Comparison of ENCODE assay signal across 12 cellular contexts in the genomic region with DNA sequence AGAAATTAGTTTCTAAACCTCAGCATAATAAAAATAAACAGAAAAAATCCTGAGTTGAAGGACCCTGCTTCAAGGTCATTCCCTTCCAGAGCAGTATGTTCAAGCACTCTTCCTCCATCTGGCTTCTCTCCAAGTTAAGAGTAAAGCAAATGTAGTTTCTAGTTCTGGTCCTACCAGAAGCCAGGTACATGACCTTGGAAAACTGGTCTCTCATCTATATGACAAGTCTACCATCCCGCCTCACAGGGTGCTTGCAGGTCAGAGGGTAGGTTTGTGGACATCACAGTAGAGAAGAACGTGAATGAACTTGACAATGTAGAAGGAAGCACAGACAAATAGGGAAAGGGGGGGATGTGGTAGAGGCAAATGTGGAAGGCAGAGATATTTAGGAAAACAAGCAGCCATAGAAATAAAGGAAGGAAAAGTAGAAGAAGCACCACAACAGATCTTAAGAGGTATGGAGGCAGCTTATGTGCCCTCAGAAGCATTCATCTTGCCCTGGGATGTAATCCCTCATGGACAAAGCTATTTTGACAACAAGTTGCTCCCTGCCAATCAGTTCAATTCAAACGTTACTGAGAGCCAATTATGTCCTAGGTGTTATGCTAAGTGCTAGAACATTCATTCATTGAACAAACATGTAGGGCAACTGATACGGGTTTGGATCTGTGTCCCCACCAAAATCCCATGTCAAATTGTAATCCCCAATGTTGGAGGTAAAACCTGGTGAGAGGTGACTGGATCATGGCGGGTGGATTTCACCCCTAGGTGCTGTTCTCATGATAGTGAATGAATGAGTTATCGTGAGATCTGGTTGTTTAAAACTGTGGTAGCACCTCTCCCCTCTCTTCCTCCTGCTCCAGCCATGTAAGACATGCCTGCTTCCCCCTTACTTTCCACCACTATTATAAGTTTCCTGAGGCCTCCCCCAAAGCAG. TPM values are rescaled to one million over a fixed set of nuclear protein-coding genes. Genes with fewer than 3 reads are reported as not detected.
A peak's percentile ranks its signal among the peaks of the same experiment; 100 is the strongest.
DNase-seq lines count a peak whose midpoint lies in the region; TF ChIP-seq lines count a peak whose summit lies in the region.
"Had no signal": no experiment of that assay in that cellular context is flagged by ENCODE, and none has a peak within 500 bp of the region (broad histone marks: within the 10 kb centered on the region; RNA-seq: fewer than 3 reads in every experiment).

No MANE protein-coding gene starts in this region.

- no peak overlapping the region for H3K23ac ChIP-seq in neuronal stem cell (ENCODE audit: low read depth, low read length, poor library complexity)

- H3K4me1 ChIP-seq in CD8-positive, alpha-beta memory T cell (ENCODE audit: insufficient read depth, low read length): no peaks in the 10 kb centered on the region
- peaks cover 6% of the 10 kb centered on the region for H3K4me1 ChIP-seq in SJCRH30
- no peaks in the 10 kb centered on the region for H3K4me1 ChIP-seq in neuronal stem cell (ENCODE audit: control insufficient read depth in 2 of 2, insufficient read depth in 1 of 2, low read depth in 1 of 2, low read length in 2 of 2)

- no peak overlapping the region for H3K4ac ChIP-seq in neuronal stem cell (ENCODE audit: low read length)

- H3K27me3 Mint-ChIP-seq in CD8-positive, alpha-beta memory T cell: no peaks in the 10 kb centered on the region
- H3K27me3 Mint-ChIP-seq in osteocyte (ENCODE audit: unreplicated experiment): no peaks in the 10 kb centered on the region
- H3K27me3 Mint-ChIP-seq in T-helper 2 cell treated with Interferon-gamma antibody and Interleukin-4, amounts not matched to agents 5 μg/mL and 100 μg/mL, for 36 hours (ENCODE audit: low read depth): no peaks in the 10 kb centered on the region

- H2AK5ac ChIP-seq in neuronal stem cell (ENCODE audit: low read depth, low read length): no peak overlapping the region

- no peak overlapping the region for H3K18ac ChIP-seq in neuronal stem cell (ENCODE audit: low read length)

- no peaks in the 10 kb centered on the region for H3K27me3 ChIP-seq in CD8-positive, alpha-beta memory T cell (ENCODE audit: insufficient read depth, low read length, poor library complexity, severe bottlenecking)
- H3K27me3 ChIP-seq in SJCRH30: no peaks in the 10 kb centered on the region
- no peaks in the 10 kb centered on the region for H3K27me3 ChIP-seq in neuronal stem cell (ENCODE audit: control insufficient read depth in 3 of 3, insufficient read depth in 3 of 3, low read depth in 1 of 3, low read length in 3 of 3)
- H3K27me3 ChIP-seq: esophagus squamous epithelium had no signal

- no peak overlapping the region for H2AFZ ChIP-seq in neuronal stem cell (ENCODE audit: low read length)

- no peak for DNase-seq in CD8-positive, alpha-beta memory T cell
- DNase-seq in SJCRH30 (no peak), fibroblast of the aortic adventitia (ENCODE audit: low read depth) (peak; percentile 9), osteocyte (ENCODE audit: extremely low spot score, unreplicated experiment) (no peak), amniotic stem cell (lab: John Stamatoyannopoulos, UW) (no peak), superior temporal gyrus (ENCODE audit: extremely low spot score) (no peak), neuronal stem cell (ENCODE audit: low spot score) (no peak)
- no peak for DNase-seq in T-helper 2 cell treated with Interferon-gamma antibody and Interleukin-4, amounts not matched to agents 5 μg/mL and 100 μg/mL, for 36 hours (ENCODE audit: low spot score)
- DNase-seq: COR-L47; esophagus squamous epithelium; NCI-H2107; stimulated activated CD4-positive, alpha-beta T cell treated with anti-CD3 and anti-CD28 coated beads, Interleukin-15, amount 100 ng/mL, for 24 hours had no signal

- peak overlapping the region in 7 of 8 donors; percentile 2 to 47 (median 10) for H3K27ac Mint-ChIP-seq in CD8-positive, alpha-beta memory T cell
- H3K27ac Mint-ChIP-seq in osteocyte (ENCODE audit: unreplicated experiment): peak overlapping the region; percentile 84
- H3K27ac Mint-ChIP-seq in T-helper 2 cell treated with Interferon-gamma antibody and Interleukin-4, amounts not matched to agents 5 μg/mL and 100 μg/mL, for 36 hours: no peak overlapping the region

- H3K36me3 Mint-ChIP-seq in CD8-positive, alpha-beta memory T cell: peaks cover 9 to 74% (median 19%) of the 10 kb centered on the region in 3 donors
- H3K36me3 Mint-ChIP-seq in osteocyte (ENCODE audit: unreplicated experiment): peaks cover 34% of the 10 kb centered on the region
- peaks cover 39% of the 10 kb centered on the region for H3K36me3 Mint-ChIP-seq in T-helper 2 cell treated with Interferon-gamma antibody and Interleukin-4, amounts not matched to agents 5 μg/mL and 100 μg/mL, for 36 hours (ENCODE audit: low read depth)

- POLR2A ChIA-PET in CD8-positive, alpha-beta memory T cell (lab: Charles Lee): no interaction called here

- no peak overlapping the region for H2BK12ac ChIP-seq in neuronal stem cell (ENCODE audit: low read length)

- peaks cover 9% of the 10 kb centered on the region for H3K36me3 ChIP-seq in CD8-positive, alpha-beta memory T cell (ENCODE audit: insufficient read depth, low read length)
- peaks cover 58% of the 10 kb centered on the region for H3K36me3 ChIP-seq in SJCRH30
- H3K36me3 ChIP-seq in neuronal stem cell (replicated peaks in 1 of 2; ENCODE audit: control insufficient read depth in 2 of 2, insufficient read depth in 2 of 2, low read length in 2 of 2): peaks cover 15 to 89% of the 10 kb centered on the region in 2 donors

- H2BK120ac ChIP-seq in neuronal stem cell (ENCODE audit: low read depth, low read length): no peak overlapping the region

- peaks cover 0 to 3% (median 3%) of the 10 kb centered on the region in 3 donors for H3K4me1 Mint-ChIP-seq in CD8-positive, alpha-beta memory T cell
- peaks cover 46% of the 10 kb centered on the region for H3K4me1 Mint-ChIP-seq in osteocyte (ENCODE audit: unreplicated experiment)
- peaks cover 3% of the 10 kb centered on the region for H3K4me1 Mint-ChIP-seq in T-helper 2 cell treated with Interferon-gamma antibody and Interleukin-4, amounts not matched to agents 5 μg/mL and 100 μg/mL, for 36 hours (ENCODE audit: low read depth)

- H2BK15ac ChIP-seq in neuronal stem cell (ENCODE audit: low read length): no peak overlapping the region

- no peak for TF ChIP-seq CTCF in fibroblast of the aortic adventitia (IDR thresholded peaks at IDR 0.05; ENCODE audit: insufficient read depth, low read length)
- no peak for TF ChIP-seq CTCF in osteocyte (IDR thresholded peaks at IDR 0.05)

- CTCF ChIA-PET in CD8-positive, alpha-beta memory T cell (lab: Charles Lee): no interaction called here

- H3K79me1 ChIP-seq in neuronal stem cell (ENCODE audit: low read depth, low read length): no peaks in the 10 kb centered on the region

- H3K14ac ChIP-seq in neuronal stem cell (ENCODE audit: low read length): no peak overlapping the region

- no peak overlapping the region for H3K4me3 ChIP-seq in CD8-positive, alpha-beta memory T cell (ENCODE audit: low read length)
- H3K4me3 ChIP-seq in SJCRH30 (no peak overlapping the region), fibroblast of the aortic adventitia (ENCODE audit: low read depth, low read length) (no peak overlapping the region), neuronal stem cell (ENCODE audit: low read length in 2 of 2) (no peak overlapping the region)
- H3K4me3 ChIP-seq: esophagus squamous epithelium had no signal

- no peak overlapping the region for H3K9ac ChIP-seq in neuronal stem cell (ENCODE audit: low read depth, low read length, poor library complexity)

- H3K27ac ChIP-seq in CD8-positive, alpha-beta memory T cell (ENCODE audit: low read depth, low read length): no peak overlapping the region
- H3K27ac ChIP-seq in SJCRH30 (0 out of 2 replicates have a peak overlapping the region, but pooled peaks have one; percentile 13), neuronal stem cell (replicated peaks; ENCODE audit: low read length) (no peak overlapping the region)

- H3K9me3 Mint-ChIP-seq in CD8-positive, alpha-beta memory T cell: no peaks in the 10 kb centered on the region
- H3K9me3 Mint-ChIP-seq in osteocyte (ENCODE audit: unreplicated experiment): no peaks in the 10 kb centered on the region
- H3K9me3 Mint-ChIP-seq in T-helper 2 cell treated with Interferon-gamma antibody and Interleukin-4, amounts not matched to agents 5 μg/mL and 100 μg/mL, for 36 hours: no peaks in the 10 kb centered on the region

- no peak overlapping the region for H3K4me3 Mint-ChIP-seq in CD8-positive, alpha-beta memory T cell
- no peak overlapping the region for H3K4me3 Mint-ChIP-seq in osteocyte (ENCODE audit: unreplicated experiment)
- H3K4me3 Mint-ChIP-seq in T-helper 2 cell treated with Interferon-gamma antibody and Interleukin-4, amounts not matched to agents 5 μg/mL and 100 μg/mL, for 36 hours: no peak overlapping the region

- no peak overlapping the region for H2BK5ac ChIP-seq in neuronal stem cell (ENCODE audit: low read length)

- H3K9me3 ChIP-seq in CD8-positive, alpha-beta memory T cell (ENCODE audit: low read length): no peaks in the 10 kb centered on the region
- H3K9me3 ChIP-seq in SJCRH30 (replicated peaks): no peaks in the 10 kb centered on the region
- H3K9me3 ChIP-seq in neuronal stem cell (replicated peaks in 1 of 2; ENCODE audit: control insufficient read depth in 2 of 2, insufficient read depth in 1 of 2, low read depth in 1 of 2, low read length in 2 of 2): peaks cover 0 to under 1% of the 10 kb centered on the region in 2 donors
- H3K9me3 ChIP-seq: esophagus squamous epithelium had no signal

- no peak overlapping the region for H4K8ac ChIP-seq in neuronal stem cell (ENCODE audit: low read depth, low read length)

- WGBS in neuronal stem cell (ENCODE audit: extremely low coverage in 2 of 2, insufficient read length in 2 of 2, insufficient replicate concordance in 1 of 2), 2 donors: no CpG with 5 or more reads among the region's 6 CpGs

- no peak overlapping the region for H4K91ac ChIP-seq in neuronal stem cell (ENCODE audit: low read depth, low read length, poor library complexity)

- H3K4me2 ChIP-seq in neuronal stem cell (ENCODE audit: insufficient read depth, low read length, poor library complexity, severe bottlenecking): no peak overlapping the region

RNA-seq across cellular contexts. Expression of a gene that starts 23.7 kb away (rescaled TPM):
- 10 to 100 TPM; 19.1 to 22.0 TPM for total RNA-seq in CD8-positive, alpha-beta memory T cell
- polyA plus RNA-seq in CD8-positive, alpha-beta memory T cell: 1.4 TPM
- total RNA-seq in SJCRH30 (2014; rRNA removed; shearing (Covaris generic)): 81.8 and 89.7 TPM in 2 replicates
- total RNA-seq in fibroblast of the aortic adventitia (ENCODE audit: low replicate concordance) (89.8 and 106 TPM in 2 replicates), osteocyte (46.3 and 55.4 TPM in 2 replicates)
- polyA plus RNA-seq in neuronal stem cell (2013, experiment 1 of 2): 64.7 TPM
- 66.2 TPM for polyA plus RNA-seq in neuronal stem cell (2013, experiment 2 of 2)
